ENCODE assay signal across 15 cellular contexts in genomic region chr3:195577645-195578177, GRCh38. TPM values are rescaled to one million over a fixed set of nuclear protein-coding genes. Genes with fewer than 3 reads are reported as not detected.
DNase-seq lines count a peak whose midpoint lies in the region; ATAC-seq, FAIRE-seq and TF ChIP-seq lines count a peak whose summit lies in the region.
"Had no signal": no experiment of that assay in that cellular context is flagged by ENCODE, and none has a peak within 500 bp of the region (broad histone marks: within the 10 kb centered on the region; RNA-seq: fewer than 3 reads in every experiment).

No MANE protein-coding gene starts in this region.

- H2AFZ ChIP-seq in K562 (ENCODE audit: low read depth, low read length) = no peak overlapping the region

- H3K9me3 Mint-ChIP-seq in stimulated activated naive CD8-positive, alpha-beta T cell treated with anti-CD3 and anti-CD28 coated beads, Interleukin-15, amount 100 ng/mL, for 72 hours = no peaks in the 10 kb centered on the region
- H3K9me3 Mint-ChIP-seq: CD8-positive, alpha-beta memory T cell had no signal

- H3K9me3 ChIP-seq in K562 (replicated peaks; ENCODE audit: control insufficient read depth, insufficient read depth, low read depth, low read length) (no peaks in the 10 kb centered on the region), right cardiac atrium (ENCODE audit: control insufficient read depth, low read length) (no peaks in the 10 kb centered on the region), spleen (no peaks in the 10 kb centered on the region)
- H3K9me3 ChIP-seq: BLaER1 had no signal

- H3K9me1 ChIP-seq in K562 (ENCODE audit: control insufficient read depth, insufficient read depth, low read length) = no peaks in the 10 kb centered on the region

- H3K27ac Mint-ChIP-seq in stimulated activated naive CD8-positive, alpha-beta T cell treated with anti-CD3 and anti-CD28 coated beads, Interleukin-15, amount 100 ng/mL, for 72 hours = peak overlapping the region; percentile 9 to 13
- H3K27ac Mint-ChIP-seq: CD8-positive, alpha-beta memory T cell had no signal

- H3K4me3 ChIP-seq in K562 (no peak overlapping the region), right cardiac atrium (ENCODE audit: low read length) (no peak overlapping the region), spleen (no peak overlapping the region)
- H3K4me3 ChIP-seq: BLaER1 had no signal

- FAIRE-seq in K562 (lab: Jason Lieb, UNC) = no peak
- FAIRE-seq: H54, HTR-8/SVneo had no signal

- WGBS in K562 (ENCODE audit: insufficient coverage, low coverage, missing lambda C conversion rate) = 6% methylated on average over 9 of the region's 9 CpGs
- WGBS in right cardiac atrium = 78% methylated on average over 9 of the region's 9 CpGs
- 73 to 81% (median 75%) methylated on average over 9 of the region's 9 CpGs for WGBS in spleen, 5 donors

- TF ChIP-seq EP300 in Ishikawa (IDR thresholded peaks at IDR 0.05; ENCODE audit: borderline replicate concordance) (no peak), K562 (IDR thresholded peaks at IDR 0.05; ENCODE audit: low read length) (no peak)

- no peaks in the 10 kb centered on the region for H4K20me1 ChIP-seq in K562 (replicated peaks; ENCODE audit: control insufficient read depth, insufficient read depth, low read length)
- H4K20me1 ChIP-seq: BLaER1 had no signal

- intact Hi-C loops in K562 (cut with micrococcal nuclease) = loop anchor here (5.0 kb wide), 1 partner anchor 35 kb away; no protein-coding TSS in a partner anchor
- intact Hi-C loops in right cardiac atrium (cut with DNase I) = no loop called here
- intact Hi-C loops in spleen (cut with DNase I; ENCODE audit: low total_unique reads) = no loop called here

- CTCF ChIA-PET in K562 (lab: Yijun Ruan, JAX; ENCODE audit: low intra/inter-chr PET ratio) = no interaction called here

- TF ChIP-seq POLR2A in K562 (conservative IDR thresholded peaks at IDR 0.05) = no peak
- TF ChIP-seq POLR2A in spleen (IDR thresholded peaks at IDR 0.05) = no peak

- no peaks in the 10 kb centered on the region for H3K79me2 ChIP-seq in K562 (ENCODE audit: control insufficient read depth, insufficient read depth, low read length)

- TF ChIP-seq RAD21 in Ishikawa (IDR thresholded peaks at IDR 0.05; ENCODE audit: low read depth) = no peak
- TF ChIP-seq RAD21 in K562 (CRISPR knock-in tag; conservative IDR thresholded peaks at IDR 0.05 in 1 of 2, IDR thresholded peaks at IDR 0.05 in 1 of 2) = no peak

- H3K4me1 ChIP-seq in K562 (replicated peaks in 1 of 2; ENCODE audit: control insufficient read depth in 2 of 2, insufficient read depth in 2 of 2, low read length in 2 of 2) (peaks cover 0 to 4% of the 10 kb centered on the region in 2 experiments; a peak in 2 of 5 replicates), right cardiac atrium (ENCODE audit: control insufficient read depth, insufficient read depth, low read length) (peaks cover 6% of the 10 kb centered on the region), spleen (no peaks in the 10 kb centered on the region)

- BruUV-seq in K562 (replicated peaks; lab: Mats Ljungman, UMichigan) = no TSS peak

- H3K9ac ChIP-seq in K562 (ENCODE audit: insufficient read depth in 1 of 2, low read depth in 2 of 2, low read length in 2 of 2) = no peak overlapping the region
- H3K9ac ChIP-seq: BLaER1 had no signal

- no peak overlapping the region for H3K27ac ChIP-seq in K562 (ENCODE audit: extremely low read depth, low read depth, low read length)
- H3K27ac ChIP-seq in right cardiac atrium (ENCODE audit: low read length) = no peak overlapping the region
- H3K27ac ChIP-seq in spleen = no peak overlapping the region
- H3K27ac ChIP-seq: BLaER1 had no signal

- no peaks in the 10 kb centered on the region for H3K27me3 Mint-ChIP-seq in stimulated activated naive CD8-positive, alpha-beta T cell treated with anti-CD3 and anti-CD28 coated beads, Interleukin-15, amount 100 ng/mL, for 72 hours

- no peak overlapping the region; the same call in 1 of the 2 replicates for H3K4me2 ChIP-seq in K562 (ENCODE audit: insufficient read depth, low read length)
- H3K4me2 ChIP-seq: BLaER1 had no signal

- H3K4me3 Mint-ChIP-seq in stimulated activated naive CD8-positive, alpha-beta T cell treated with anti-CD3 and anti-CD28 coated beads, Interleukin-15, amount 100 ng/mL, for 72 hours = no peak overlapping the region
- H3K4me3 Mint-ChIP-seq: CD8-positive, alpha-beta memory T cell had no signal

- TF ChIP-seq CTCF in K562 (IDR thresholded peaks at IDR 0.05 in 2 of 3, conservative IDR thresholded peaks at IDR 0.05 in 1 of 3; ENCODE audit: insufficient read depth in 2 of 3, low read depth in 1 of 3, low read length in 3 of 3) = no peak
- no peak for TF ChIP-seq CTCF in spleen (IDR thresholded peaks at IDR 0.05 in 8 of 11, conservative IDR thresholded peaks at IDR 0.05 in 3 of 11)

- no peak for DNase-seq in stimulated activated naive CD8-positive, alpha-beta T cell treated with anti-CD3 and anti-CD28 coated beads, Interleukin-15, amount 100 ng/mL, for 72 hours
- no peak for DNase-seq in stimulated activated naive CD8-positive, alpha-beta T cell treated with anti-CD3 and anti-CD28 coated beads, Interleukin-15, Interleukin-2, amounts not matched to agents 100 U/mL and 50 U/mL, for 24 hours
- DNase-seq in K562 (ENCODE audit: extremely low read depth in 1 of 4, low spot score in 3 of 4) (no peak), right cardiac atrium (no peak), spleen (no peak)
- DNase-seq: CD8-positive, alpha-beta memory T cell; KG1 had no signal

- in situ Hi-C loops in K562 (cut with MboI) = no loop called here

- H3K36me3 ChIP-seq in K562 (ENCODE audit: control insufficient read depth, insufficient read depth, low read length) (no peaks in the 10 kb centered on the region), spleen (no peaks in the 10 kb centered on the region)
- H3K36me3 ChIP-seq: BLaER1 had no signal

- no peak for ATAC-seq in stimulated activated naive CD8-positive, alpha-beta T cell treated with anti-CD3 and anti-CD28 coated beads, Interleukin-15, amount 100 ng/mL, for 72 hours
- ATAC-seq in stimulated activated naive CD8-positive, alpha-beta T cell treated with anti-CD3 and anti-CD28 coated beads, Interleukin-15, Interleukin-2, amounts not matched to agents 100 U/mL and 50 U/mL, for 24 hours = no peak
- ATAC-seq in K562 (no peak), right cardiac atrium (no peak), HG03039 (IDR thresholded peaks at IDR 0.05; ENCODE audit: unreplicated experiment) (no peak)
- ATAC-seq: HCT116 had no signal

- peaks cover 31% of the 10 kb centered on the region for H3K4me1 Mint-ChIP-seq in stimulated activated naive CD8-positive, alpha-beta T cell treated with anti-CD3 and anti-CD28 coated beads, Interleukin-15, amount 100 ng/mL, for 72 hours
- H3K4me1 Mint-ChIP-seq: CD8-positive, alpha-beta memory T cell had no signal

- peaks cover 27 to 57% of the 10 kb centered on the region in 2 experiments for H3K27me3 ChIP-seq in K562 (ENCODE audit: control insufficient read depth in 2 of 2, insufficient read depth in 2 of 2, low read length in 2 of 2)
- no peaks in the 10 kb centered on the region for H3K27me3 ChIP-seq in right cardiac atrium (ENCODE audit: control insufficient read depth, insufficient read depth)
- H3K27me3 ChIP-seq in spleen (replicated peaks in 1 of 7) = no peaks in the 10 kb centered on the region
- H3K27me3 ChIP-seq: BLaER1 had no signal

- POLR2A ChIA-PET in K562 (lab: Yijun Ruan, JAX) = interaction anchor here (0.6 kb wide), 1 partner anchor 17 kb away, joined by 3 read pairs; no protein-coding TSS in a partner anchor

RNA-seq across cellular contexts. Expression of gene APOD, which starts 6.0 kb away (rescaled TPM):
- 0.42 and 0.58 TPM in 2 replicates for total RNA-seq in K562 (2011; cell fraction: chromatin; rRNA removed; ENCODE audit: low replicate concordance)
- 1.3 TPM in 2 replicates for total RNA-seq in K562 (2011; cell fraction: nucleolus; rRNA removed)
- total RNA-seq in K562 (2011; cell fraction: nucleoplasm; rRNA removed) = 0.29 and 1.8 TPM in 2 replicates
- total RNA-seq in K562 (2014; rRNA removed) (not detected in 2 replicates), K562 (2014; rRNA removed; fragmentation: Illumina TruSeq; extraction: Trizol) (0.25 and 0.48 TPM in 2 replicates), K562 (2015; rRNA removed; fragmentation: Illumina TruSeq; extraction: Trizol) (0.18 TPM in 1 of 2 replicates, not detected in the other), K562 (2021) (0.33 and 0.83 TPM in 2 replicates), right cardiac atrium (10 to 100 TPM; 31.8 to 45.9 (median 40.8) TPM), spleen (1 to 10 TPM; 1.9 to 6.8 (median 3.5) TPM)
- polyA plus RNA-seq in K562 (2011; rRNA removed) (0.50 TPM in 1 of 2 replicates, not detected in the other), K562 (2014; fragmentation: Illumina TruSeq; extraction: Trizol) (0.48 and 0.54 TPM in 2 replicates), K562 (2014; fragmentation: Nextera tagmentation; extraction: Ambion mirVana) (under 1 TPM; 0.36 to 0.44 TPM), K562 (2014; rRNA removed) (0.32 TPM in 1 of 2 replicates, not detected in the other), right cardiac atrium (174 TPM), spleen (10 to 100 TPM in 2 of 3 donors, 1 to 10 TPM in 1; 4.6 to 50.5 (median 11.0) TPM)
- 0.04 and 0.27 TPM in 2 replicates for polyA plus RNA-seq in K562 (2011; cell fraction: cytosol; rRNA removed)
- 0.11 and 0.21 TPM in 2 replicates for polyA plus RNA-seq in K562 (2011; cell fraction: nucleus; rRNA removed)
- polyA plus RNA-seq in K562 (2012) = 0.26 and 1.4 TPM in 2 replicates
- polyA minus RNA-seq in K562 (2011; rRNA and poly(A)+ RNA removed) = 0.36 and 0.74 TPM in 2 replicates
- not detected in 2 replicates for polyA minus RNA-seq in K562 (2011; cell fraction: cytosol; rRNA and poly(A)+ RNA removed)
- not detected in 2 replicates for polyA minus RNA-seq in K562 (2011; cell fraction: nucleus; rRNA and poly(A)+ RNA removed)
- total RNA-seq: A673, Daoy had no signal
- polyA plus RNA-seq: CD8-positive, alpha-beta memory T cell had no signal

RNA-seq across cellular contexts. Expression of gene PPP1R2, which starts 34.6 kb away (rescaled TPM):
- total RNA-seq in K562 (2011; cell fraction: chromatin; rRNA removed; ENCODE audit: low replicate concordance) = 24.1 and 28.1 TPM in 2 replicates
- 30.3 and 30.7 TPM in 2 replicates for total RNA-seq in K562 (2011; cell fraction: nucleolus; rRNA removed)
- 19.5 and 31.0 TPM in 2 replicates for total RNA-seq in K562 (2011; cell fraction: nucleoplasm; rRNA removed)
- total RNA-seq in K562 (2014; rRNA removed) = 115 and 196 TPM in 2 replicates
- 42.4 and 43.6 TPM in 2 replicates for total RNA-seq in K562 (2014; rRNA removed; fragmentation: Illumina TruSeq; extraction: Trizol)
- total RNA-seq in K562 (2015; rRNA removed; fragmentation: Illumina TruSeq; extraction: Trizol) = 38.0 and 51.0 TPM in 2 replicates
- 40.3 and 43.1 TPM in 2 replicates for total RNA-seq in K562 (2021)
- polyA plus RNA-seq in K562 (2011; rRNA removed) = 29.9 and 46.0 TPM in 2 replicates
- 13.0 and 36.8 TPM in 2 replicates for polyA plus RNA-seq in K562 (2011; cell fraction: cytosol; rRNA removed)
- 22.0 and 35.1 TPM in 2 replicates for polyA plus RNA-seq in K562 (2011; cell fraction: nucleus; rRNA removed)
- polyA plus RNA-seq in K562 (2012) = 19.6 and 48.2 TPM in 2 replicates
- 27.1 and 33.6 TPM in 2 replicates for polyA plus RNA-seq in K562 (2014; fragmentation: Illumina TruSeq; extraction: Trizol)
- 10 to 100 TPM in 1 of 2 experiments, 1 to 10 TPM in 1; 9.4 to 10.5 TPM for polyA plus RNA-seq in K562 (2014; fragmentation: Nextera tagmentation; extraction: Ambion mirVana)
- 18.7 and 19.9 TPM in 2 replicates for polyA plus RNA-seq in K562 (2014; rRNA removed)
- 65.6 and 72.0 TPM in 2 replicates for polyA minus RNA-seq in K562 (2011; rRNA and poly(A)+ RNA removed)
- 34.6 and 47.6 TPM in 2 replicates for polyA minus RNA-seq in K562 (2011; cell fraction: cytosol; rRNA and poly(A)+ RNA removed)
- 29.4 and 35.7 TPM in 2 replicates for polyA minus RNA-seq in K562 (2011; cell fraction: nucleus; rRNA and poly(A)+ RNA removed)
- 10 to 100 TPM; 44.7 to 52.4 (median 46.7) TPM for total RNA-seq in right cardiac atrium
- 31.1 TPM for polyA plus RNA-seq in right cardiac atrium
- 100 to 1,000 TPM in 1 of 7 donors, 10 to 100 TPM in 6; 52.7 to 168 (median 67.7) TPM for total RNA-seq in spleen
- polyA plus RNA-seq in spleen = 10 to 100 TPM; 30.7 to 37.8 (median 34.9) TPM

Comparison
In these comparisons a context has a peak if more than half of its experiments do, and no peak if none do; other contexts are left out.
1. RNA of gene APOD, which starts 6.0 kb away (total RNA-seq): 31.8 to 45.9 TPM in right cardiac atrium; 1.9 to 6.8 TPM in spleen and 0.18 to 1.8 TPM in K562; every median in the first group is over 4 times any median in the second.